In genomic region chr17:40646791-40647548, GRCh38 we compare ENCODE assay signal across 8 cellular contexts. TPM values are rescaled to one million over a fixed set of nuclear protein-coding genes. Genes with fewer than 3 reads are reported as not detected.
DNase-seq lines count a peak whose midpoint lies in the region; ATAC-seq and TF ChIP-seq lines count a peak whose summit lies in the region.

No MANE protein-coding gene starts in this region.

- peaks cover 40% of the 10 kb centered on the region for H3K4me1 Mint-ChIP-seq in activated T-cell treated with anti-CD3 and anti-CD28 coated beads, Interleukin-2, amount 50 U/mL, for 72 hours (ENCODE audit: low read depth)
- H3K4me1 Mint-ChIP-seq in endothelial cell (ENCODE audit: unreplicated experiment): peaks cover 9% of the 10 kb centered on the region
- H3K4me1 Mint-ChIP-seq in naive thymus-derived CD4-positive, alpha-beta T cell: peaks cover 33 to 71% (median 53%) of the 10 kb centered on the region in 7 donors

- in situ Hi-C loops in G401 (cut with HindIII; ENCODE audit: low sequenced_read_pairs): no loop called here

- POLR2A ChIA-PET in naive thymus-derived CD4-positive, alpha-beta T cell (lab: Charles Lee): interaction anchor here (0.6 to 3.8 kb wide), 25 partner anchors 8 to 1613 kb away, joined by 3 to 29 read pairs (median 4); partner anchors contain the start of genes CCR7, EIF1 and KRT222

- H3K27me3 Mint-ChIP-seq in activated T-cell treated with anti-CD3 and anti-CD28 coated beads, Interleukin-2, amount 50 U/mL, for 72 hours (ENCODE audit: low read depth): no peaks in the 10 kb centered on the region
- peaks cover 2% of the 10 kb centered on the region for H3K27me3 Mint-ChIP-seq in endothelial cell (ENCODE audit: unreplicated experiment)
- no peaks in the 10 kb centered on the region for H3K27me3 Mint-ChIP-seq in naive thymus-derived CD4-positive, alpha-beta T cell

- H3K4me3 ChIP-seq in naive thymus-derived CD4-positive, alpha-beta T cell (ENCODE audit: low read length): peak overlapping the region; percentile 89

- peak overlapping the region; percentile 98 for H3K27ac Mint-ChIP-seq in activated T-cell treated with anti-CD3 and anti-CD28 coated beads, Interleukin-2, amount 50 U/mL, for 72 hours
- H3K27ac Mint-ChIP-seq in endothelial cell (ENCODE audit: unreplicated experiment): peak overlapping the region; percentile 91
- H3K27ac Mint-ChIP-seq in naive thymus-derived CD4-positive, alpha-beta T cell: peak overlapping the region; percentile 86 to 100 (median 98)

- DNase-seq in activated T-cell treated with anti-CD3 and anti-CD28 coated beads, Interleukin-2, amount 50 U/mL, for 72 hours: peak; percentile 55 to 64
- DNase-seq in activated T-cell treated with anti-CD3 and anti-CD28 coated beads for 4 hours (no peak), SW480 (ENCODE audit: low spot score) (peak; percentile 32), endothelial cell (ENCODE audit: low spot score) (peak; percentile 46), posterior vena cava (ENCODE audit: low spot score) (no peak), G401 (ENCODE audit: low spot score) (no peak)
- no peak for DNase-seq in naive thymus-derived CD4-positive, alpha-beta T cell

- no peaks in the 10 kb centered on the region for H3K9me3 Mint-ChIP-seq in activated T-cell treated with anti-CD3 and anti-CD28 coated beads, Interleukin-2, amount 50 U/mL, for 72 hours
- H3K9me3 Mint-ChIP-seq in endothelial cell (ENCODE audit: unreplicated experiment): no peaks in the 10 kb centered on the region
- H3K9me3 Mint-ChIP-seq in naive thymus-derived CD4-positive, alpha-beta T cell: peaks cover 0 to 2% (median 0%) of the 10 kb centered on the region in 11 donors

- CTCF ChIA-PET in naive thymus-derived CD4-positive, alpha-beta T cell (lab: Charles Lee): interaction anchor here (0.8 to 1.1 kb wide), 3 partner anchors 44 to 1016 kb away, joined by 3 to 4 read pairs (median 4); no protein-coding TSS in a partner anchor

- peak; percentile 50 to 57 for ATAC-seq in activated T-cell treated with anti-CD3 and anti-CD28 coated beads, Interleukin-2, amount 50 U/mL, for 72 hours (replicated peaks in 1 of 2)
- ATAC-seq in HG02981 (IDR thresholded peaks at IDR 0.05; ENCODE audit: unreplicated experiment): peak; percentile 16
- peak; percentile 49 for ATAC-seq in naive thymus-derived CD4-positive, alpha-beta T cell

- no peaks in the 10 kb centered on the region for H3K27me3 ChIP-seq in naive thymus-derived CD4-positive, alpha-beta T cell (ENCODE audit: control insufficient read depth in 2 of 2, insufficient read depth in 2 of 2, low read length in 2 of 2)

- peak overlapping the region; percentile 89 to 93 for H3K4me3 Mint-ChIP-seq in activated T-cell treated with anti-CD3 and anti-CD28 coated beads, Interleukin-2, amount 50 U/mL, for 72 hours
- H3K4me3 Mint-ChIP-seq in endothelial cell (ENCODE audit: unreplicated experiment): peak overlapping the region; percentile 91
- peak overlapping the region; percentile 86 to 99 (median 90) for H3K4me3 Mint-ChIP-seq in naive thymus-derived CD4-positive, alpha-beta T cell

- intact Hi-C loops in naive thymus-derived CD4-positive, alpha-beta T cell (cut with micrococcal nuclease): loop anchor here (5.0 to 10.0 kb wide), 3 partner anchors 168 to 1220 kb away; partner anchors contain the start of gene KLHL11 (in 1 of the 2)
- intact Hi-C loops in posterior vena cava (cut with DNase I): no loop called here

- H3K4me1 ChIP-seq in naive thymus-derived CD4-positive, alpha-beta T cell (ENCODE audit: control insufficient read depth in 2 of 2, insufficient read depth in 2 of 2, low read length in 2 of 2): peaks cover 11 to 33% of the 10 kb centered on the region in 2 donors

- peaks cover 9 to 26% (median 11%) of the 10 kb centered on the region in 3 experiments for H3K36me3 ChIP-seq in naive thymus-derived CD4-positive, alpha-beta T cell (ENCODE audit: control insufficient read depth in 2 of 3, insufficient read depth in 3 of 3, low read length in 3 of 3)

- H3K27ac ChIP-seq in naive thymus-derived CD4-positive, alpha-beta T cell (ENCODE audit: low read depth, low read length): peak overlapping the region; percentile 95

- peaks cover 7 to 29% of the 10 kb centered on the region in 2 donors for H3K36me3 Mint-ChIP-seq in activated T-cell treated with anti-CD3 and anti-CD28 coated beads, Interleukin-2, amount 50 U/mL, for 72 hours (ENCODE audit: insufficient read depth in 2 of 2)
- H3K36me3 Mint-ChIP-seq in endothelial cell (ENCODE audit: low read depth, unreplicated experiment): peaks cover 9% of the 10 kb centered on the region
- H3K36me3 Mint-ChIP-seq in naive thymus-derived CD4-positive, alpha-beta T cell: peaks cover 9 to 25% (median 17%) of the 10 kb centered on the region in 5 donors

- H3K9me3 ChIP-seq in naive thymus-derived CD4-positive, alpha-beta T cell (ENCODE audit: control insufficient read depth in 2 of 3, low read length in 3 of 3): no peaks in the 10 kb centered on the region

- no peak for TF ChIP-seq CTCF in endothelial cell (IDR thresholded peaks at IDR 0.05; ENCODE audit: unreplicated experiment)

RNA-seq across cellular contexts. Expression of gene SMARCE1, which starts 0.6 kb away (rescaled TPM):
- total RNA-seq in activated T-cell treated with anti-CD3 and anti-CD28 coated beads, Interleukin-2, amount 50 U/mL, for 72 hours: 100 to 1,000 TPM in 1 of 2 donors, 10 to 100 TPM in 1; 98.1 to 114 TPM
- total RNA-seq in endothelial cell (ENCODE audit: unreplicated experiment): 138 TPM
- 100 to 1,000 TPM in 1 of 5 experiments, 10 to 100 TPM in 4; 65.4 to 101 (median 79.2) TPM for total RNA-seq in naive thymus-derived CD4-positive, alpha-beta T cell
- 100 to 1,000 TPM; 142 to 184 TPM for polyA plus RNA-seq in naive thymus-derived CD4-positive, alpha-beta T cell
- total RNA-seq in posterior vena cava: 100 to 1,000 TPM in 1 of 2 donors, 10 to 100 TPM in 1; 80.7 to 101 TPM
- 39.0 and 48.6 TPM in 2 replicates for total RNA-seq in G401 (2014; rRNA removed; shearing (Covaris generic))

RNA-seq across cellular contexts. Expression of gene KRT222, which starts 18.0 kb away (rescaled TPM):
- total RNA-seq in activated T-cell treated with anti-CD3 and anti-CD28 coated beads, Interleukin-2, amount 50 U/mL, for 72 hours: not detected
- total RNA-seq in endothelial cell (ENCODE audit: unreplicated experiment): 1.2 TPM
- total RNA-seq in naive thymus-derived CD4-positive, alpha-beta T cell: not detected
- not detected for polyA plus RNA-seq in naive thymus-derived CD4-positive, alpha-beta T cell
- total RNA-seq in posterior vena cava: 1 to 10 TPM; 1.1 to 7.7 TPM
- total RNA-seq in G401 (2014; rRNA removed; shearing (Covaris generic)): not detected in 2 replicates

RNA-seq across cellular contexts. Expression of gene KRT24, which starts 56.6 kb away (rescaled TPM):
- not detected for total RNA-seq in activated T-cell treated with anti-CD3 and anti-CD28 coated beads, Interleukin-2, amount 50 U/mL, for 72 hours
- total RNA-seq in endothelial cell (ENCODE audit: unreplicated experiment): not detected
- not detected for total RNA-seq in naive thymus-derived CD4-positive, alpha-beta T cell
- polyA plus RNA-seq in naive thymus-derived CD4-positive, alpha-beta T cell: not detected
- not detected for total RNA-seq in posterior vena cava
- not detected in 2 replicates for total RNA-seq in G401 (2014; rRNA removed; shearing (Covaris generic))

Comparison
In these comparisons a context has a peak if more than half of its experiments do, and no peak if none do; other contexts are left out.
1. DNase-seq: peak in activated T-cell treated with anti-CD3 and anti-CD28 coated beads, Interleukin-2, amount 50 U/mL, for 72 hours (2 of 2), SW480 (single experiment) and endothelial cell (single experiment); none in activated T-cell treated with anti-CD3 and anti-CD28 coated beads for 4 hours (single experiment), naive thymus-derived CD4-positive, alpha-beta T cell (0 of 9), posterior vena cava (single experiment) and G401 (single experiment).
2. intact Hi-C loops: an anchor here in naive thymus-derived CD4-positive, alpha-beta T cell (5.0 to 10.0 kb wide); none called in posterior vena cava.
3. Peak in every context shown above with its lines, with median percentiles within 50 percentile points of each other: ATAC-seq, H3K27ac Mint-ChIP-seq and H3K4me3 Mint-ChIP-seq.